ENCODE assay signal across 11 cellular contexts in the genomic region with DNA sequence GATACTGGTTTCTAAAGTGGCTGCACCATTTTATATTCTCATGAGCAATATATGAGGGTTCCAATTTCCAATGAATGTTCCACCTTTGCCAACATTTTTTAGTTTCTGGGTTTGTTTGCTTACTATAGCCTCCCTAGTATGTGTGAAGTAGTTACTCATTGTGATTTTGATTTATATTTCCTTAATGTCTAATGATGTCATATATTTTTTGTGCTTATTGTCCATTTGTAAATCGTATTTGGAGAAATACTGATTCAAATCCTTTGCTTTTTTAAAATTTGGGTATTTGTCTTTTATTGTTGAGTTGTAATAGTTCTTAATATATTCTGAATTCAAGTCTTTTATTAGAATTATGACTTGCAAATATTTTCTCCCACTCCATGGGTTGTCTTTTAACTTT.
"Had no signal": no experiment of that assay in that cellular context is flagged by ENCODE, and none has a peak within 500 bp of the region (broad histone marks: within the 10 kb centered on the region; RNA-seq: fewer than 3 reads in every experiment).

No MANE protein-coding gene starts in this region.

- DNase-seq: GM23248, GOT3, H7, H9, HCEC 1CT, HFFc6 had no signal

- FAIRE-seq: H1, H54 had no signal

- H3K36me3 ChIP-seq: HAP-1 had no signal

- H3K27ac ChIP-seq: GM23248 had no signal

- H2AFZ ChIP-seq: GM23248, GM23338 had no signal

- H3K4me2 ChIP-seq: GM23338 had no signal

- H3K9ac ChIP-seq: GM23248 had no signal

- H3K4me3 ChIP-seq: GM23248, GM23338, HAP-1 had no signal

- ATAC-seq: GM23338, HCT116 had no signal
